In the genomic region with DNA sequence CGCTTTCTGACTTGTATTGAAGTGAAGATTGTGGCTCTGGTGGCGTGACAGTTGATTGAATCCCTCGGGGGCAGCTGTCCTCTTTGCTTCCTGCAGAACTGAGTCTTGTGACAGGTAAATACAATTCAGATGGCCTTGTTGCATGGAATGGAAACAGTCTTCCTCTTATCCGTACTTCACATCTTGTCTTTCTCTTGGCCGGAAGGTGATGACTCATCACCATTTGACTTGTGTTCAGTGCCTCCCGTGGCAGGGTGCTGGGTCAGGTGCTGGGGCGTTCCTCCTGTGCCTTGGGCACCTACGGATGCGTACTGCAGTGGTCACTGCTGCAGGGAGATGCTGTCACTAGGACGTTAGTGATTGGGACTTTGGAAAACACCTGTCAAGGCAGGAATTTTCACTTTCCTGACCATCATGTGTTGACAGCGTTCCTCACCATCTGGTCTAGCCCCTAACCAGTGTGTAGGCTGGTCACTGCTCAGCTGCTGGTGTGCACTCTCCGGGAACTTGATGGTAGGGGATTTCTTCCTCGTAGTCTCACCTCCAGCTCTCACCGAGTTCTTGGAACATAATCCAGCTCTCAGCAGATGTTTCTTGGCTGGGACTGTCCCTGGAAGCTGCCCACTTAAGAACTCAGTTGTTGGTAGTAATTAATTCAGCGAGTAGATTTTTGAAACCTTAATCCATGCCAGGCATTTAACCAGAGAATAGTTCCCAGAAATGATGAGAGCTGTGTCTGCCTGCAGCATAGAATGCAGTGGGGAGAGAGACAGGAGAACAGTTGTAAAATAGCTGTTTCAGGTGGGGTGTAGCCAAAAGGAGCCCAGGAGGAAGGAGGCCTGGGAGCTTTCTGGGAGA, we compare ENCODE assay signal across 8 cellular contexts. TPM values are rescaled to one million over a fixed set of nuclear protein-coding genes. Genes with fewer than 3 reads are reported as not detected.
DNase-seq lines count a peak whose midpoint lies in the region; ATAC-seq and TF ChIP-seq lines count a peak whose summit lies in the region.

No MANE protein-coding gene starts in this region.

- H3K9me3 ChIP-seq in endodermal cell (ENCODE audit: control insufficient read depth, low read length) (no peaks in the 10 kb centered on the region), PC-3 (ENCODE audit: low read length) (no peaks in the 10 kb centered on the region), OCI-LY7 (ENCODE audit: low read length) (no peaks in the 10 kb centered on the region)

- H3K4me1 ChIP-seq in endodermal cell (ENCODE audit: control insufficient read depth, insufficient read depth, low read length), result no peaks in the 10 kb centered on the region
- H3K4me1 ChIP-seq in PC-3 (ENCODE audit: insufficient read depth, low read length), result no peaks in the 10 kb centered on the region
- H3K4me1 ChIP-seq in OCI-LY7 (ENCODE audit: insufficient read depth, low read length, poor library complexity, severe bottlenecking), result peaks cover 30% of the 10 kb centered on the region

- 89 to 90% methylated on average over 14 to 15 of the region's 15 CpGs for WGBS in endodermal cell (ENCODE audit: insufficient coverage in 1 of 2, insufficient read length in 1 of 2), 2 experiments

- no peak overlapping the region for H3K9ac ChIP-seq in endodermal cell (ENCODE audit: extremely low read depth, low read length, poor library complexity, severe bottlenecking)
- H3K9ac ChIP-seq in PC-3 (ENCODE audit: low read length), result no peak overlapping the region

- H3F3A ChIP-seq in PC-3 (ENCODE audit: low read length, unreplicated experiment), result no peaks in the 10 kb centered on the region

- H3K4me3 Mint-ChIP-seq in IgD-negative memory B cell (peak overlapping the region in 2 of 4 donors; percentile 76), endodermal cell (no peak overlapping the region), progenitor cell of endocrine pancreas (ENCODE audit: low read depth) (no peak overlapping the region)

- H3K9me2 ChIP-seq in PC-3 (replicated peaks; ENCODE audit: low read length), result no peaks in the 10 kb centered on the region
- H3K9me2 ChIP-seq in OCI-LY7 (ENCODE audit: insufficient read depth, low read length), result no peaks in the 10 kb centered on the region

- no peaks in the 10 kb centered on the region for H3K36me3 Mint-ChIP-seq in IgD-negative memory B cell
- no peaks in the 10 kb centered on the region for H3K36me3 Mint-ChIP-seq in endodermal cell (ENCODE audit: low read depth)
- no peaks in the 10 kb centered on the region for H3K36me3 Mint-ChIP-seq in progenitor cell of endocrine pancreas (ENCODE audit: insufficient read depth)

- H3K27ac Mint-ChIP-seq in IgD-negative memory B cell, result peak overlapping the region in 2 of 3 donors; percentile 35 to 78
- H3K27ac Mint-ChIP-seq in endodermal cell, result peak overlapping the region; percentile 46
- peak overlapping the region; percentile 93 for H3K27ac Mint-ChIP-seq in progenitor cell of endocrine pancreas

- TF ChIP-seq CTCF in endodermal cell (conservative IDR thresholded peaks at IDR 0.05), result no peak
- TF ChIP-seq CTCF in progenitor cell of endocrine pancreas (IDR thresholded peaks at IDR 0.05; ENCODE audit: unreplicated experiment), result no peak
- TF ChIP-seq CTCF in PC-3 (conservative IDR thresholded peaks at IDR 0.05; ENCODE audit: low read depth, low read length), result no peak
- TF ChIP-seq CTCF in OCI-LY7 (conservative IDR thresholded peaks at IDR 0.05; ENCODE audit: low read length), result no peak

- no peak for ATAC-seq in PC-3

- H4K20me1 ChIP-seq in PC-3 (ENCODE audit: low read length) (no peaks in the 10 kb centered on the region), OCI-LY7 (ENCODE audit: insufficient read depth, low read length) (no peaks in the 10 kb centered on the region)

- H3K36me3 ChIP-seq in endodermal cell (ENCODE audit: control insufficient read depth, insufficient read depth, low read length) (no peaks in the 10 kb centered on the region), PC-3 (ENCODE audit: low read depth, low read length) (no peaks in the 10 kb centered on the region), OCI-LY7 (ENCODE audit: insufficient read depth, low read length) (no peaks in the 10 kb centered on the region)

- H3K4me2 ChIP-seq in PC-3 (ENCODE audit: low read length) (no peak overlapping the region), OCI-LY7 (ENCODE audit: low read length) (no peak overlapping the region)

- no peak overlapping the region for H2AFZ ChIP-seq in PC-3 (ENCODE audit: low read length)
- H2AFZ ChIP-seq in OCI-LY7 (ENCODE audit: low read length), result no peak overlapping the region

- DNase-seq in AML-193 (lab: John Stamatoyannopoulos, UW), result peak; percentile 31 to 46
- peak; percentile 58 for DNase-seq in activated CD4-positive, alpha-beta T cell treated with anti-CD3 and anti-CD28 coated beads, Interleukin-2, amount 50 U/mL, for 1 hour
- peak; percentile 58 for DNase-seq in endodermal cell
- DNase-seq in progenitor cell of endocrine pancreas (ENCODE audit: low spot score, unreplicated experiment), result no peak
- DNase-seq in PC-3, result no peak
- DNase-seq in OCI-LY7 (ENCODE audit: low spot score), result no peak
- DNase-seq in HCEC 1CT, result no peak

- BruUV-seq in PC-3 (replicated peaks; lab: Mats Ljungman, UMichigan) (no TSS peak), OCI-LY7 (replicated peaks; lab: Mats Ljungman, UMichigan) (no TSS peak)

- CTCF ChIA-PET in PC-3 (lab: Charles Lee) (no interaction called here), OCI-LY7 (lab: Charles Lee; ENCODE audit: unreplicated experiment) (interaction anchor here (0.5 kb wide), 1 partner anchor 126 kb away, joined by 3 read pairs; a partner anchor contains a TSS)

- H3K79me2 ChIP-seq in PC-3 (ENCODE audit: low read length) (peaks cover 17% of the 10 kb centered on the region), OCI-LY7 (ENCODE audit: insufficient read depth, low read depth, low read length) (no peaks in the 10 kb centered on the region)

- H3K9me3 Mint-ChIP-seq in IgD-negative memory B cell (no peaks in the 10 kb centered on the region), endodermal cell (no peaks in the 10 kb centered on the region), progenitor cell of endocrine pancreas (ENCODE audit: low read depth) (no peaks in the 10 kb centered on the region)

- intact Hi-C loops in PC-3 (cut with micrococcal nuclease) (no loop called here), OCI-LY7 (cut with micrococcal nuclease; ENCODE audit: unreplicated experiment) (no loop called here)

- H3K27ac ChIP-seq in endodermal cell (ENCODE audit: low read depth, low read length) (no peak overlapping the region), PC-3 (ENCODE audit: low read length) (no peak overlapping the region), OCI-LY7 (ENCODE audit: low read depth, low read length, poor library complexity, severe bottlenecking) (no peak overlapping the region)

- peaks cover 23 to 35% (median 28%) of the 10 kb centered on the region in 3 donors for H3K4me1 Mint-ChIP-seq in IgD-negative memory B cell
- peaks cover 37% of the 10 kb centered on the region for H3K4me1 Mint-ChIP-seq in endodermal cell
- peaks cover 34% of the 10 kb centered on the region for H3K4me1 Mint-ChIP-seq in progenitor cell of endocrine pancreas (ENCODE audit: low read depth)

- H3K27me3 Mint-ChIP-seq in IgD-negative memory B cell (no peaks in the 10 kb centered on the region), endodermal cell (ENCODE audit: insufficient read depth) (no peaks in the 10 kb centered on the region), progenitor cell of endocrine pancreas (no peaks in the 10 kb centered on the region)

- H3K4me3 ChIP-seq in endodermal cell (ENCODE audit: low read length) (no peak overlapping the region), PC-3 (ENCODE audit: low read length) (no peak overlapping the region), OCI-LY7 (ENCODE audit: low read depth, low read length, poor library complexity, severe bottlenecking) (no peak overlapping the region)

- POLR2A ChIA-PET in PC-3 (lab: Charles Lee; ENCODE audit: unreplicated experiment) (no interaction called here), OCI-LY7 (lab: Charles Lee) (interaction anchor here (0.5 kb wide), 1 partner anchor 17 kb away, joined by 4 read pairs; no protein-coding TSS in a partner anchor)

- H3K27me3 ChIP-seq in endodermal cell (ENCODE audit: control insufficient read depth, insufficient read depth, low read length, poor library complexity, severe bottlenecking) (no peaks in the 10 kb centered on the region), PC-3 (ENCODE audit: low read length) (no peaks in the 10 kb centered on the region)

RNA-seq across cellular contexts. Expression of gene TBC1D14, which starts 7.2 kb away (rescaled TPM):
- 28.2 TPM for polyA plus RNA-seq in IgD-negative memory B cell
- total RNA-seq in endodermal cell (10 to 100 TPM; 42.3 to 43.5 TPM), progenitor cell of endocrine pancreas (60.8 and 61.8 TPM in 2 replicates), PC-3 (2014; rRNA removed) (33.0 and 33.3 TPM in 2 replicates), OCI-LY7 (2022) (44.1 and 50.4 TPM in 2 replicates)
- 40.4 TPM for polyA plus RNA-seq in endodermal cell (2013, experiment 1 of 2)
- polyA plus RNA-seq in endodermal cell (2013, experiment 2 of 2), result 42.0 TPM
- 35.6 and 38.4 TPM in 2 replicates for total RNA-seq in OCI-LY7 (2014; rRNA removed; shearing (Covaris generic))

Comparison
In these comparisons a context has a peak if more than half of its experiments do, and no peak if none do; other contexts are left out.
1. DNase-seq: peak in AML-193 (2 of 2), activated CD4-positive, alpha-beta T cell treated with anti-CD3 and anti-CD28 coated beads, Interleukin-2, amount 50 U/mL, for 1 hour (single experiment) and endodermal cell (single experiment); none in progenitor cell of endocrine pancreas (single experiment), PC-3 (single experiment), OCI-LY7 (single experiment) and HCEC 1CT (single experiment).
2. Peak in every context shown above with its lines, with median percentiles within 50 percentile points of each other: H3K27ac Mint-ChIP-seq.